Comparison of ENCODE assay signal across 1 cellular context in the genomic region with DNA sequence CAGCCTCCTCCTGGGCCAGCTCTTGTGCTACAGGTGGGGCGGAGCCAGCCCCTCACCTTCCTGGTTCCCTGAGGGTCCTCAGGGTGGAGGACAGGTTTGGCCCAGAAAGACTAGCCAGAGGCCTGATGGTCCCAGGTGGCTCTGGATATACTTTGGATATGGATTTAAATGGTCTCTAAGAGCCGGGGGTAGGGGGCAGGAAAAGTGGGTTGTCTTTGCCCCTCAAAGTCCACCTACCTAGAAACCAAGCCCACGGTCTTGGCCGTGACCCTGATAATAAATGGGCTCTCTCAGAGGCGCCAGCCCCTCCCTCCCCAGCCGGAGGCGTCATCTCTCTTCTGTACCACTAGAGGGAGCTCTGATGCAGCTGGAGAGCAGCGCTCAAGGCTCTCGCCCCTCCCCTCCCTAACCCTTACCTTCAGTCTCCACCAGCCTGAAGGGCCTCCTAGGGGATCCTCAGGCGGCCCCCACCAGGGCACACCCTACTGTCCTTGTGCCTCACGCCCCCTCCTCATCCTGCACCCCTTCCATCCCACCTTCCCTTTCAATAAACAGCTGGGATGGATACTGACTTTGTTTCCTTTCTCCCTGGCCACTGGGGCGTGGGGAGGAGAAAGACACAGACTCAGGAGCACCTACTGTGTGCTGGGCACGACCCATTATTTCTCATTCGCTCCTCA.
TF ChIP-seq lines count a peak whose summit lies in the region.

No MANE protein-coding gene starts in this region.

TF ChIP-seq in HepG2, 621 proteins besides CTCF, POLR2A, EP300 and RAD21 (continued from another document and continues in another):
- TF ChIP-seq ZBED4 (CRISPR knock-in tag; IDR thresholded peaks at IDR 0.05; ENCODE audit: borderline replicate concordance) (peak; percentile 64; the same call in 1 of the 2 replicates), ZNF12 (CRISPR knock-in tag; IDR thresholded peaks at IDR 0.05) (0 out of 2 replicates have a peak, but pooled peaks have one; percentile 35), ZNF782 (CRISPR knock-in tag; IDR thresholded peaks at IDR 0.05; ENCODE audit: borderline replicate concordance) (no peak), HNRNPL (IDR thresholded peaks at IDR 0.05; ENCODE audit: low read depth, low read length) (no peak), IRF2 (CRISPR knock-in tag; IDR thresholded peaks at IDR 0.05) (peak; percentile 90), FOSL1 (CRISPR knock-in tag; IDR thresholded peaks at IDR 0.05; ENCODE audit: borderline replicate concordance) (no peak), ZNF318 (CRISPR knock-in tag; IDR thresholded peaks at IDR 0.05) (no peak), NCOA2 (CRISPR knock-in tag; IDR thresholded peaks at IDR 0.05) (no peak), MTF2 (CRISPR knock-in tag; IDR thresholded peaks at IDR 0.05; ENCODE audit: borderline replicate concordance) (no peak), DPF2 (CRISPR knock-in tag; IDR thresholded peaks at IDR 0.05; ENCODE audit: borderline replicate concordance, low read depth) (no peak), TBX3 (IDR thresholded peaks at IDR 0.05; ENCODE audit: borderline replicate concordance) (no peak), ZNF704 (CRISPR knock-in tag; IDR thresholded peaks at IDR 0.05; ENCODE audit: borderline replicate concordance) (0 out of 2 replicates have a peak, but pooled peaks have one; percentile 51), ZNF337 (CRISPR knock-in tag; IDR thresholded peaks at IDR 0.05; ENCODE audit: borderline replicate concordance, low read depth) (peak; percentile 70; the same call in 1 of the 2 replicates), FIP1L1 (IDR thresholded peaks at IDR 0.05; ENCODE audit: borderline replicate concordance, insufficient read depth, low read depth, low read length) (no peak), ZNF724P (CRISPR knock-in tag; IDR thresholded peaks at IDR 0.05; ENCODE audit: borderline replicate concordance) (peak; percentile 72; the same call in 1 of the 2 replicates), ZZZ3 (CRISPR knock-in tag; IDR thresholded peaks at IDR 0.05; ENCODE audit: borderline replicate concordance) (no peak), ZSCAN21 (CRISPR knock-in tag; IDR thresholded peaks at IDR 0.05; ENCODE audit: borderline replicate concordance) (peak; percentile 72; the same call in 1 of the 2 replicates), ZNF432 (CRISPR knock-in tag; IDR thresholded peaks at IDR 0.05; ENCODE audit: borderline replicate concordance) (0 out of 2 replicates have a peak, but pooled peaks have one; percentile 76), ZNF20 (CRISPR knock-in tag; IDR thresholded peaks at IDR 0.05) (no peak), NFAT5 (CRISPR knock-in tag; IDR thresholded peaks at IDR 0.05) (no peak), ZNF773 (CRISPR knock-in tag; IDR thresholded peaks at IDR 0.05; ENCODE audit: borderline replicate concordance) (no peak), MAF1 (CRISPR knock-in tag; IDR thresholded peaks at IDR 0.05; ENCODE audit: borderline replicate concordance) (no peak)
- TF ChIP-seq, protein P1, sequence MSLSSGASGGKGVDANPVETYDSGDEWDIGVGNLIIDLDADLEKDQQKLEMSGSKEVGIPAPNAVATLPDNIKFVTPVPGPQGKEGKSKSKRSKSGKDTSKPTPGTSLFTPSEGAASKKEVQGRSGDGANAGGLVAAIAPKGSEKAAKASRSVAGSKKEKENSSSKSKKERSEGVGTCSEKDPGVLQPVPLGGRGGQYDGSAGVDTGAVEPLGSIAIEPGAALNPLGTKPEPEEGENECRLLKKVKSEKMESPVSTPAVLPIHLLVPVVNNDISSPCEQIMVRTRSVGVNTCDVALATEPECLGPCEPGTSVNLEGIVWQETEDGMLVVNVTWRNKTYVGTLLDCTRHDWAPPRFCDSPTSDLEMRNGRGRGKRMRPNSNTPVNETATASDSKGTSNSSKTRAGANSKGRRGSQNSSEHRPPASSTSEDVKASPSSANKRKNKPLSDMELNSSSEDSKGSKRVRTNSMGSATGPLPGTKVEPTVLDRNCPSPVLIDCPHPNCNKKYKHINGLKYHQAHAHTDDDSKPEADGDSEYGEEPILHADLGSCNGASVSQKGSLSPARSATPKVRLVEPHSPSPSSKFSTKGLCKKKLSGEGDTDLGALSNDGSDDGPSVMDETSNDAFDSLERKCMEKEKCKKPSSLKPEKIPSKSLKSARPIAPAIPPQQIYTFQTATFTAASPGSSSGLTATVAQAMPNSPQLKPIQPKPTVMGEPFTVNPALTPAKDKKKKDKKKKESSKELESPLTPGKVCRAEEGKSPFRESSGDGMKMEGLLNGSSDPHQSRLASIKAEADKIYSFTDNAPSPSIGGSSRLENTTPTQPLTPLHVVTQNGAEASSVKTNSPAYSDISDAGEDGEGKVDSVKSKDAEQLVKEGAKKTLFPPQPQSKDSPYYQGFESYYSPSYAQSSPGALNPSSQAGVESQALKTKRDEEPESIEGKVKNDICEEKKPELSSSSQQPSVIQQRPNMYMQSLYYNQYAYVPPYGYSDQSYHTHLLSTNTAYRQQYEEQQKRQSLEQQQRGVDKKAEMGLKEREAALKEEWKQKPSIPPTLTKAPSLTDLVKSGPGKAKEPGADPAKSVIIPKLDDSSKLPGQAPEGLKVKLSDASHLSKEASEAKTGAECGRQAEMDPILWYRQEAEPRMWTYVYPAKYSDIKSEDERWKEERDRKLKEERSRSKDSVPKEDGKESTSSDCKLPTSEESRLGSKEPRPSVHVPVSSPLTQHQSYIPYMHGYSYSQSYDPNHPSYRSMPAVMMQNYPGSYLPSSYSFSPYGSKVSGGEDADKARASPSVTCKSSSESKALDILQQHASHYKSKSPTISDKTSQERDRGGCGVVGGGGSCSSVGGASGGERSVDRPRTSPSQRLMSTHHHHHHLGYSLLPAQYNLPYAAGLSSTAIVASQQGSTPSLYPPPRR (CRISPR knock-in tag; IDR thresholded peaks at IDR 0.05; ENCODE audit: borderline replicate concordance): peak; percentile 43; the same call in 1 of the 2 replicates
- TF ChIP-seq, protein P2, sequence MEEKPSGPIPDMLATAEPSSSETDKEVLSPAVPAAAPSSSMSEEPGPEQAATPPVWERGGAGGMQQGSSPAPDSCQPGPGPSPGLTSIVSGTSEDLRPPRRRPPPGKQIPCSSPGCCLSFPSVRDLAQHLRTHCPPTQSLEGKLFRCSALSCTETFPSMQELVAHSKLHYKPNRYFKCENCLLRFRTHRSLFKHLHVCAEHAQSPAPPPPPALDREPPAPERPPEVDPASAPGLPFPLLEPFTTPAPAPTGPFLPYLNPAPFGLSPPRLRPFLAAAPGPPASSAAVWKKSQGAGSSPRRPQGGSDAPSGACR (CRISPR knock-in tag; IDR thresholded peaks at IDR 0.05): no peak
